8 cellular contexts compared by ENCODE assay signal in the genomic region with DNA sequence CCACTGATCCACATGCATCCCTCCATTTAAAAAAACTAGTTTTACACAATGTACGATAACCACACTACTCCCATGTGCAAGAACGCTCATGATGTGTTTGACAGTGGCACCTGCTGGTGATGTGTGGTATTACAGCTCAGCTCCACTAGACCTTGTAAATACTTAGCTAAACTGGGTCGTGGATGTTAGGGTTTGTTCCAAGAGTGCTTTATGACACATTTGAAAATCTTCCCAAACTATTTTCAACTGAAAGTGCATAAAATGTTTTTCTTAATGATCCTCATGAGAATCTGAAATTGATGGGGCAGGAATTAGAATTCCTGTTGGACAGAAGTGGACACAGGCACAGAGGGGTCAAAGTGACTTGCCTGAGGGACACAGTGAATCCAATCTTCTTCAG.
A peak's percentile ranks its signal among the peaks of the same experiment; 100 is the strongest.
DNase-seq lines count a peak whose midpoint lies in the region; ATAC-seq and TF ChIP-seq lines count a peak whose summit lies in the region.

No MANE protein-coding gene starts in this region.

- peaks cover 0 to 2% of the 10 kb centered on the region in 2 donors for H3K9me3 Mint-ChIP-seq in natural killer cell

- DNase-seq in NK-92 treated with Interleukin-12 subunit alpha and Interleukin-12 subunit beta, amount 100 ng/mL, for 24 hours (lab: John Stamatoyannopoulos, UW) = peak; percentile 11
- DNase-seq in NK-92 (lab: John Stamatoyannopoulos, UW; ENCODE audit: unreplicated experiment) (no peak), NCI-H82 treated with DMSO at 0.1 percent for 48 hours (lab: John Stamatoyannopoulos, UW; ENCODE audit: unreplicated experiment) (peak; percentile 42), choroid plexus epithelial cell (ENCODE audit: low read depth) (peak; percentile 94), natural killer cell (no peak), left colon (no peak)

- TF ChIP-seq CTCF in choroid plexus epithelial cell (conservative IDR thresholded peaks at IDR 0.05; ENCODE audit: low read depth, low read length) = peak; percentile 88
- TF ChIP-seq CTCF in natural killer cell (IDR thresholded peaks at IDR 0.05) = peak; percentile 62

- peaks cover 37 to 38% of the 10 kb centered on the region in 2 donors for H3K27me3 Mint-ChIP-seq in natural killer cell (ENCODE audit: low read depth in 2 of 2)

- peaks cover 24 to 26% of the 10 kb centered on the region in 2 donors for H3K4me1 Mint-ChIP-seq in natural killer cell

- no peak overlapping the region for H3K4me3 ChIP-seq in choroid plexus epithelial cell (ENCODE audit: low read depth, low read length)

- H3K27ac Mint-ChIP-seq in natural killer cell = peak overlapping the region in 1 of 2 donors; percentile 16

- intact Hi-C loops in natural killer cell (cut with micrococcal nuclease) (no loop called here), left colon (cut with DNase I, micrococcal nuclease) (loop anchor here in 1 of 2 donors (10.0 kb wide), 2 partner anchors 190 to 730 kb away; no protein-coding TSS in a partner anchor)

- no peaks in the 10 kb centered on the region for H3K36me3 Mint-ChIP-seq in natural killer cell

- H3K4me3 Mint-ChIP-seq in natural killer cell = no peak overlapping the region

- ATAC-seq in natural killer cell = no peak
- ATAC-seq in GM18907 (IDR thresholded peaks at IDR 0.05; ENCODE audit: unreplicated experiment) = no peak
- ATAC-seq in left colon = no peak
- ATAC-seq in HG02610 (IDR thresholded peaks at IDR 0.05; ENCODE audit: unreplicated experiment) = no peak

Comparison
In these comparisons a context has a peak if more than half of its experiments do, and no peak if none do; other contexts are left out.
1. DNase-seq: peak in NK-92 treated with Interleukin-12 subunit alpha and Interleukin-12 subunit beta, amount 100 ng/mL, for 24 hours (single experiment), NCI-H82 treated with DMSO at 0.1 percent for 48 hours (single experiment) and choroid plexus epithelial cell (single experiment); none in NK-92 (single experiment), natural killer cell (single experiment) and left colon (0 of 2).